In the genomic region with DNA sequence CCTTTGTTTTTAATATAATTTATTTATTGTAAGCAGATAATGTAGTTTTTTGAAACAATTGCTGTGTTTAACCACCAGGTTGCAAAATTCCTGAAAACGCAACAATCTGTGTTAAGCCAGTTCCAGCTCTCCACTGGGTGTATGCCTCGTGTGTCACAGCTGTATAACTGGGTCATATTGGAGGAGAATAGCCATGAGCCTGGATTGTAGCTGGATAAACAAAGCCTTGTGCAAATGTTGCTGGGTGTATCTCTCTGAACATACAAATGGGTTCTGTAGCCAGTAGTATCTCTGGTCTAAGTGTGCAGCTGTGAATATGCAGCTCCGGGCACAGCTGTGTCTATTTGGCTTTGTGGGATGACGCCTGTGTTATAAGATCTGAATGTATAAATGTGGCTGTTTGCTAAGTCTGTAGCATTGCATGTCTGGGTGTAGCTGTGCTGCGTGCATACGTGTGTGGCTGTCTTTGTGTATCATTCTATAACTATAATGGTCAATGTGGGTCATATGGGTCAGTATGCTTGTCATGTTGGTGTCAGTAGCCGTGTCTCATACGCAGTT, we compare ENCODE assay signal across 10 cellular contexts. TPM values are rescaled to one million over a fixed set of nuclear protein-coding genes. Genes with fewer than 3 reads are reported as not detected.
A peak's percentile ranks its signal among the peaks of the same experiment; 100 is the strongest.
DNase-seq lines count a peak whose midpoint lies in the region; ATAC-seq and TF ChIP-seq lines count a peak whose summit lies in the region.
"Had no signal": no experiment of that assay in that cellular context is flagged by ENCODE, and none has a peak within 500 bp of the region (broad histone marks: within the 10 kb centered on the region; RNA-seq: fewer than 3 reads in every experiment).

No MANE protein-coding gene starts in this region.

- no peaks in the 10 kb centered on the region for H3K36me3 ChIP-seq in colonic mucosa
- H3K36me3 ChIP-seq in mesenchymal stem cell (ENCODE audit: control insufficient read depth in 1 of 2, insufficient read depth in 2 of 2, low read depth in 1 of 2, low read length in 2 of 2), result peaks cover 2 to 20% of the 10 kb centered on the region in 2 experiments
- no peaks in the 10 kb centered on the region for H3K36me3 ChIP-seq in uterus
- no peaks in the 10 kb centered on the region for H3K36me3 ChIP-seq in Caco-2 (ENCODE audit: control insufficient read depth, insufficient read depth, low read length)

- no TSS peak for BruUV-seq in Caco-2 (replicated peaks; lab: Mats Ljungman, UMichigan)

- H3K4ac ChIP-seq in mesenchymal stem cell (ENCODE audit: low read depth in 1 of 2, low read length in 2 of 2), result peak overlapping the region; percentile 42 to 70

- H3K27ac Mint-ChIP-seq in activated naive CD8-positive, alpha-beta T cell treated with anti-CD3 and anti-CD28 coated beads, Interleukin-2, amount 10 ng/mL, durations not matched to agents 7 days and 5 days, result peak overlapping the region; percentile 89
- no peak overlapping the region for H3K27ac Mint-ChIP-seq in activated naive CD8-positive, alpha-beta T cell treated with anti-CD3 and anti-CD28 coated beads for 36 hours
- no peak overlapping the region for H3K27ac Mint-ChIP-seq in Caco-2 (ENCODE audit: unreplicated experiment)

- no peak overlapping the region for H3K23ac ChIP-seq in mesenchymal stem cell (ENCODE audit: low read length in 2 of 2)

- ATAC-seq in activated naive CD8-positive, alpha-beta T cell treated with anti-CD3 and anti-CD28 coated beads, Interleukin-2, amount 10 ng/mL, durations not matched to agents 7 days and 5 days (ENCODE audit: low read depth), result no peak
- ATAC-seq in HG02798 (IDR thresholded peaks at IDR 0.05; ENCODE audit: poor library complexity, unreplicated experiment), result no peak

- H3K27ac ChIP-seq in colonic mucosa (peak overlapping the region; percentile 92), mesenchymal stem cell (ENCODE audit: low read length, poor library complexity, severe bottlenecking) (no peak overlapping the region), uterus (peak overlapping the region; percentile 68 to 85)

- TF ChIP-seq POLR2A in uterus (IDR thresholded peaks at IDR 0.05), result no peak

- H3K36me3 Mint-ChIP-seq in activated naive CD8-positive, alpha-beta T cell treated with anti-CD3 and anti-CD28 coated beads, Interleukin-2, amount 10 ng/mL, durations not matched to agents 7 days and 5 days, result peaks cover 5% of the 10 kb centered on the region
- no peaks in the 10 kb centered on the region for H3K36me3 Mint-ChIP-seq in activated naive CD8-positive, alpha-beta T cell treated with anti-CD3 and anti-CD28 coated beads for 36 hours
- peaks cover 18% of the 10 kb centered on the region for H3K36me3 Mint-ChIP-seq in Caco-2 (ENCODE audit: insufficient read depth, unreplicated experiment)

- H3K4me1 Mint-ChIP-seq in activated naive CD8-positive, alpha-beta T cell treated with anti-CD3 and anti-CD28 coated beads, Interleukin-2, amount 10 ng/mL, durations not matched to agents 7 days and 5 days, result peaks cover 28% of the 10 kb centered on the region
- H3K4me1 Mint-ChIP-seq in activated naive CD8-positive, alpha-beta T cell treated with anti-CD3 and anti-CD28 coated beads for 36 hours, result peaks cover 19% of the 10 kb centered on the region
- H3K4me1 Mint-ChIP-seq in Caco-2 (ENCODE audit: low read depth, unreplicated experiment), result peaks cover 7% of the 10 kb centered on the region

- peak overlapping the region; percentile 0 for H2AFZ ChIP-seq in mesenchymal stem cell (ENCODE audit: low read depth, low read length)

- H3K4me1 ChIP-seq in colonic mucosa, result peaks cover 4% of the 10 kb centered on the region
- peaks cover 32% of the 10 kb centered on the region for H3K4me1 ChIP-seq in mesenchymal stem cell (ENCODE audit: control insufficient read depth, insufficient read depth, low read depth, low read length)
- H3K4me1 ChIP-seq in uterus, result no peaks in the 10 kb centered on the region
- H3K4me1 ChIP-seq in Caco-2, result peaks cover 7% of the 10 kb centered on the region

- no peak overlapping the region for H2BK15ac ChIP-seq in mesenchymal stem cell (ENCODE audit: low read depth, poor library complexity, severe bottlenecking)

- H2AK5ac ChIP-seq in mesenchymal stem cell (ENCODE audit: low read length, severe bottlenecking), result no peak overlapping the region

- H2BK5ac ChIP-seq in mesenchymal stem cell (ENCODE audit: low read depth, low read length, poor library complexity, severe bottlenecking), result no peak overlapping the region

- peak overlapping the region; percentile 73 for H4K8ac ChIP-seq in mesenchymal stem cell (ENCODE audit: low read length)

- peaks cover 11% of the 10 kb centered on the region for H3K27me3 Mint-ChIP-seq in activated naive CD8-positive, alpha-beta T cell treated with anti-CD3 and anti-CD28 coated beads, Interleukin-2, amount 10 ng/mL, durations not matched to agents 7 days and 5 days
- H3K27me3 Mint-ChIP-seq in activated naive CD8-positive, alpha-beta T cell treated with anti-CD3 and anti-CD28 coated beads for 36 hours, result peaks cover 6% of the 10 kb centered on the region
- H3K27me3 Mint-ChIP-seq in Caco-2 (ENCODE audit: insufficient read depth, unreplicated experiment), result no peaks in the 10 kb centered on the region

- H3K9me3 ChIP-seq in colonic mucosa (no peaks in the 10 kb centered on the region), mesenchymal stem cell (ENCODE audit: control insufficient read depth, low read length) (no peaks in the 10 kb centered on the region), uterus (no peaks in the 10 kb centered on the region), Caco-2 (no peaks in the 10 kb centered on the region)

- 76% methylated on average over 8 of the region's 8 CpGs for WGBS in mesenchymal stem cell

- H3K4me3 Mint-ChIP-seq in activated naive CD8-positive, alpha-beta T cell treated with anti-CD3 and anti-CD28 coated beads, Interleukin-2, amount 10 ng/mL, durations not matched to agents 7 days and 5 days, result peak overlapping the region; percentile 88
- no peak overlapping the region for H3K4me3 Mint-ChIP-seq in activated naive CD8-positive, alpha-beta T cell treated with anti-CD3 and anti-CD28 coated beads for 36 hours
- no peak overlapping the region for H3K4me3 Mint-ChIP-seq in Caco-2 (ENCODE audit: unreplicated experiment)

- no peak overlapping the region for H3K4me2 ChIP-seq in mesenchymal stem cell (ENCODE audit: low read length, poor library complexity, severe bottlenecking)

- H4K91ac ChIP-seq in mesenchymal stem cell (ENCODE audit: low read length), result peak overlapping the region; percentile 20

- H3K14ac ChIP-seq in mesenchymal stem cell (ENCODE audit: low read length in 2 of 2), result no peak overlapping the region

- no peak for DNase-seq in activated naive CD8-positive, alpha-beta T cell treated with anti-CD3 and anti-CD28 coated beads, Interleukin-2, amount 10 ng/mL, durations not matched to agents 7 days and 5 days
- no peak for DNase-seq in activated naive CD8-positive, alpha-beta T cell treated with anti-CD3 and anti-CD28 coated beads for 36 hours
- DNase-seq in colonic mucosa, result peak; percentile 65
- DNase-seq in mesenchymal stem cell, result peak; percentile 79
- DNase-seq in uterus, result peak in 1 of 2 donors; percentile 42
- DNase-seq in NCI-H2107 treated with DMSO at 0.1 percent for 48 hours (lab: John Stamatoyannopoulos, UW; ENCODE audit: unreplicated experiment), result no peak
- no peak for DNase-seq in Caco-2
- DNase-seq: amniotic stem cell, NCI-H446 treated with DMSO at 0.1 percent for 48 hours had no signal

- H3K4me3 ChIP-seq in colonic mucosa, result no peak overlapping the region
- H3K4me3 ChIP-seq in mesenchymal stem cell (ENCODE audit: insufficient read depth in 1 of 2, low read depth in 1 of 2, low read length in 2 of 2), result peak overlapping the region in 1 of 2 experiments; percentile 52
- no peak overlapping the region for H3K4me3 ChIP-seq in uterus
- H3K4me3 ChIP-seq in Caco-2 (ENCODE audit: low read depth, low read length), result no peak overlapping the region

- TF ChIP-seq CTCF in colonic mucosa (IDR thresholded peaks at IDR 0.05) (no peak), uterus (IDR thresholded peaks at IDR 0.05) (no peak), Caco-2 (IDR thresholded peaks at IDR 0.05; ENCODE audit: insufficient read depth in 1 of 2, low read depth in 1 of 2, low read length in 1 of 2, severe bottlenecking in 1 of 2, unreplicated experiment in 1 of 2) (no peak)

- intact Hi-C loops in colonic mucosa (cut with DNase I), result no loop called here
- intact Hi-C loops in uterus (cut with DNase I; ENCODE audit: low total_unique reads), result loop anchor here (5.0 kb wide), 1 partner anchor 60 kb away; a partner anchor contains a TSS
- intact Hi-C loops in Caco-2 (cut with micrococcal nuclease; ENCODE audit: unreplicated experiment), result no loop called here

- H3K9ac ChIP-seq in colonic mucosa (ENCODE audit: low read depth in 2 of 2, low read length in 2 of 2), result peak overlapping the region in 1 of 2 donors; percentile 98
- H3K9ac ChIP-seq in mesenchymal stem cell (ENCODE audit: low read length), result peak overlapping the region; percentile 52

- no peaks in the 10 kb centered on the region for H3K9me3 Mint-ChIP-seq in activated naive CD8-positive, alpha-beta T cell treated with anti-CD3 and anti-CD28 coated beads, Interleukin-2, amount 10 ng/mL, durations not matched to agents 7 days and 5 days
- no peaks in the 10 kb centered on the region for H3K9me3 Mint-ChIP-seq in activated naive CD8-positive, alpha-beta T cell treated with anti-CD3 and anti-CD28 coated beads for 36 hours
- H3K9me3 Mint-ChIP-seq in Caco-2 (ENCODE audit: unreplicated experiment), result no peaks in the 10 kb centered on the region

- POLR2A ChIA-PET in activated naive CD8-positive, alpha-beta T cell treated with anti-CD3 and anti-CD28 coated beads, Interleukin-2, amount 10 ng/mL, durations not matched to agents 7 days and 5 days (lab: Charles Lee), result interaction anchor here (0.5 to 2.2 kb wide), 5 partner anchors 18 to 118 kb away, joined by 3 to 20 read pairs (median 4); a partner anchor contains a TSS
- POLR2A ChIA-PET in Caco-2 (lab: Charles Lee), result no interaction called here

- H3K18ac ChIP-seq in mesenchymal stem cell (ENCODE audit: low read depth in 1 of 2, low read length in 2 of 2), result peak overlapping the region; percentile 41 to 90

- peak overlapping the region; percentile 40 for H2BK120ac ChIP-seq in mesenchymal stem cell (ENCODE audit: low read depth, low read length)

- H3K27me3 ChIP-seq in colonic mucosa (no peaks in the 10 kb centered on the region), mesenchymal stem cell (ENCODE audit: control insufficient read depth in 1 of 2, insufficient read depth in 1 of 2, low read length in 2 of 2) (no peaks in the 10 kb centered on the region), uterus (no peaks in the 10 kb centered on the region), Caco-2 (replicated peaks; ENCODE audit: control insufficient read depth, insufficient read depth, low read length) (no peaks in the 10 kb centered on the region)

- CTCF ChIA-PET in Caco-2 (lab: Charles Lee), result interaction anchor here (1.3 kb wide), 1 partner anchor 75 kb away, joined by 3 read pairs; no protein-coding TSS in a partner anchor

- peak overlapping the region; percentile 1 to 33 for H2BK12ac ChIP-seq in mesenchymal stem cell (ENCODE audit: low read length in 2 of 2)

- H3K79me1 ChIP-seq in mesenchymal stem cell (replicated peaks; ENCODE audit: low read length, poor library complexity, severe bottlenecking), result peaks cover 2% of the 10 kb centered on the region

RNA-seq across cellular contexts. Expression of a gene that starts 2.7 kb away (rescaled TPM):
- total RNA-seq in activated naive CD8-positive, alpha-beta T cell treated with anti-CD3 and anti-CD28 coated beads, Interleukin-2, amount 10 ng/mL, durations not matched to agents 7 days and 5 days, result 10 to 100 TPM; 20.4 to 22.6 TPM
- 1 to 10 TPM; 6.3 to 7.4 TPM for total RNA-seq in activated naive CD8-positive, alpha-beta T cell treated with anti-CD3 and anti-CD28 coated beads for 36 hours
- total RNA-seq in colonic mucosa, result 100 to 1,000 TPM; 128 to 133 TPM
- 27.4 TPM for polyA plus RNA-seq in mesenchymal stem cell (2013, experiment 1 of 2)
- 25.9 TPM for polyA plus RNA-seq in mesenchymal stem cell (2013, experiment 2 of 2)
- total RNA-seq in uterus, result 10 to 100 TPM; 20.6 to 70.9 (median 27.8) TPM
- total RNA-seq in Caco-2 (2022), result 14.6 and 15.8 TPM in 2 replicates

RNA-seq across cellular contexts. Expression of a gene that starts 52.2 kb away (rescaled TPM):
- 1 to 10 TPM; 8.1 to 8.2 TPM for total RNA-seq in activated naive CD8-positive, alpha-beta T cell treated with anti-CD3 and anti-CD28 coated beads, Interleukin-2, amount 10 ng/mL, durations not matched to agents 7 days and 5 days
- 1 to 10 TPM; 3.7 to 4.4 TPM for total RNA-seq in activated naive CD8-positive, alpha-beta T cell treated with anti-CD3 and anti-CD28 coated beads for 36 hours
- total RNA-seq in colonic mucosa (10 to 100 TPM in 1 of 2 donors, 1 to 10 TPM in 1; 7.1 to 13.9 TPM), uterus (10 to 100 TPM; 12.1 to 88.8 (median 21.6) TPM), Caco-2 (2022) (6.0 and 6.1 TPM in 2 replicates)
- 10.9 TPM for polyA plus RNA-seq in mesenchymal stem cell (2013, experiment 1 of 2)
- 10.8 TPM for polyA plus RNA-seq in mesenchymal stem cell (2013, experiment 2 of 2)

Comparison
In these comparisons a context has a peak if more than half of its experiments do, and no peak if none do; other contexts are left out.
1. DNase-seq: peak in colonic mucosa (single experiment) and mesenchymal stem cell (single experiment); none in activated naive CD8-positive, alpha-beta T cell treated with anti-CD3 and anti-CD28 coated beads, Interleukin-2, amount 10 ng/mL, durations not matched to agents 7 days and 5 days (single experiment), activated naive CD8-positive, alpha-beta T cell treated with anti-CD3 and anti-CD28 coated beads for 36 hours (single experiment), NCI-H2107 treated with DMSO at 0.1 percent for 48 hours (single experiment) and Caco-2 (0 of 2).